Comparison of ENCODE assay signal across 9 cellular contexts in the genomic region with DNA sequence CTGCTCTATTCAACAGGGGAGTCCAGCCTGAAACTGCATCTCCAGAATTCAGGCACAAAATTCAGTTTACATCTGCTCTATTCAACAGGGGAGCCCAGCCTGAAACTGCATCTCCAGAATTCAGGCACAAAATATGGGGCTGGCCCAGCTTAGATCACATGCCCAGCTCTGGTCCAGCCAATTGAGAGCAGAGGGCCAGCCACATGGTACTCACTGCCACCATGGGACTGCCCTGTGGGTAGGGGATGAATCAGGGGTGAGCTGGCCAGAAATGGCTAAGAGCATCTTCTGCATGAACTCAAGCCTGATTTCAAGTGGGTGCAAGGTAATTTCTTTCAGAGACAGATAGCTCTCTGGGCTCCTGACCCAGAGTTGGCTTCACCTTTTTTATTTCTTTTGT.
DNase-seq lines count a peak whose midpoint lies in the region; ATAC-seq and TF ChIP-seq lines count a peak whose summit lies in the region.
"Had no signal": no experiment of that assay in that cellular context is flagged by ENCODE, and none has a peak within 500 bp of the region (broad histone marks: within the 10 kb centered on the region; RNA-seq: fewer than 3 reads in every experiment).

No MANE protein-coding gene starts in this region.

- H3K9ac ChIP-seq in trophoblast cell (ENCODE audit: low read length), result no peak overlapping the region

- no peaks in the 10 kb centered on the region for H3K27me3 Mint-ChIP-seq in CD8-positive, alpha-beta memory T cell

- no peak overlapping the region for H4K91ac ChIP-seq in trophoblast cell (ENCODE audit: low read depth, low read length)

- H3K14ac ChIP-seq in trophoblast cell (ENCODE audit: low read length), result no peak overlapping the region

- H3K23ac ChIP-seq in trophoblast cell (ENCODE audit: low read length), result no peak overlapping the region

- no peak overlapping the region for H2AK5ac ChIP-seq in trophoblast cell (ENCODE audit: low read length)

- no peak for ATAC-seq in GM19035 (IDR thresholded peaks at IDR 0.05; ENCODE audit: unreplicated experiment)

- TF ChIP-seq EP300 in esophagus muscularis mucosa (IDR thresholded peaks at IDR 0.05), result no peak

- no peak for TF ChIP-seq CTCF in esophagus muscularis mucosa (IDR thresholded peaks at IDR 0.05)

- H2BK5ac ChIP-seq in trophoblast cell (ENCODE audit: low read depth, low read length, poor library complexity), result no peak overlapping the region

- intact Hi-C loops in esophagus muscularis mucosa (cut with DNase I), result loop anchor here (5.0 kb wide), 1 partner anchor 246 kb away; the partner anchor contains the start of gene ZNF438

- H2AFZ ChIP-seq in trophoblast cell (ENCODE audit: insufficient read depth, low read length, poor library complexity), result no peak overlapping the region

- POLR2A ChIA-PET in CD8-positive, alpha-beta memory T cell (lab: Charles Lee), result no interaction called here

- no peak for TF ChIP-seq POLR2A in esophagus muscularis mucosa (IDR thresholded peaks at IDR 0.05; ENCODE audit: low read depth)

- peaks cover 12% of the 10 kb centered on the region for H3K79me1 ChIP-seq in trophoblast cell (ENCODE audit: low read length)

- H3K9me3 Mint-ChIP-seq in CD8-positive, alpha-beta memory T cell, result peaks cover 0 to 3% (median 0%) of the 10 kb centered on the region in 5 donors

- DNase-seq in CD8-positive, alpha-beta memory T cell, result no peak
- DNase-seq in M059J (ENCODE audit: low read depth) (peak; percentile 77), esophagus muscularis mucosa (ENCODE audit: extremely low spot score) (no peak), renal cortical epithelial cell (ENCODE audit: low read depth) (peak; percentile 30), trophoblast cell (no peak), NCI-H1105 treated with DMSO at 0.1 percent for 48 hours (lab: John Stamatoyannopoulos, UW) (no peak)
- DNase-seq in stimulated activated CD4-positive, alpha-beta T cell treated with anti-CD3 and anti-CD28 coated beads, Interleukin-2, amount 100 ng/mL, for 48 hours, result no peak
- DNase-seq: NCI-H146 had no signal

- H3K4me2 ChIP-seq in trophoblast cell (ENCODE audit: low read length), result no peak overlapping the region

- peaks cover 25 to 38% (median 33%) of the 10 kb centered on the region in 3 donors for H3K4me1 Mint-ChIP-seq in CD8-positive, alpha-beta memory T cell

- no peak overlapping the region for H4K8ac ChIP-seq in trophoblast cell (ENCODE audit: low read depth, low read length)

- H3K9me3 ChIP-seq in CD8-positive, alpha-beta memory T cell (ENCODE audit: low read length), result no peaks in the 10 kb centered on the region
- H3K9me3 ChIP-seq in esophagus muscularis mucosa (no peaks in the 10 kb centered on the region), trophoblast cell (ENCODE audit: insufficient read depth, low read depth, low read length) (no peaks in the 10 kb centered on the region)

- H3K27me3 ChIP-seq in CD8-positive, alpha-beta memory T cell (ENCODE audit: insufficient read depth, low read length, poor library complexity, severe bottlenecking), result no peaks in the 10 kb centered on the region
- H3K27me3 ChIP-seq in esophagus muscularis mucosa (no peaks in the 10 kb centered on the region), trophoblast cell (ENCODE audit: insufficient read depth, low read length) (peaks cover 6% of the 10 kb centered on the region)

- H3K36me3 Mint-ChIP-seq in CD8-positive, alpha-beta memory T cell, result peaks cover 0 to 5% (median 2%) of the 10 kb centered on the region in 3 donors

- H3K27ac ChIP-seq in CD8-positive, alpha-beta memory T cell (ENCODE audit: low read depth, low read length), result no peak overlapping the region
- H3K27ac ChIP-seq in esophagus muscularis mucosa (replicated peaks in 1 of 4) (peak overlapping the region; percentile 85 to 96 (median 92)), trophoblast cell (ENCODE audit: low read depth, low read length) (no peak overlapping the region)

- no peak overlapping the region for H4K12ac ChIP-seq in trophoblast cell (ENCODE audit: low read depth, low read length)

- H3K4me1 ChIP-seq in CD8-positive, alpha-beta memory T cell (ENCODE audit: insufficient read depth, low read length), result peaks cover 10% of the 10 kb centered on the region
- H3K4me1 ChIP-seq in esophagus muscularis mucosa (peaks cover 13 to 32% (median 25%) of the 10 kb centered on the region in 4 donors), trophoblast cell (ENCODE audit: control insufficient read depth in 1 of 2, insufficient read depth in 2 of 2, low read length in 2 of 2) (peaks cover 15 to 26% of the 10 kb centered on the region in 2 experiments)

- no peak overlapping the region for H2BK12ac ChIP-seq in trophoblast cell (ENCODE audit: low read length)

- H3K4ac ChIP-seq in trophoblast cell (ENCODE audit: low read depth, low read length), result no peak overlapping the region

- no peaks in the 10 kb centered on the region for H3K79me2 ChIP-seq in trophoblast cell (ENCODE audit: control insufficient read depth, insufficient read depth, low read length, poor library complexity)

- peak overlapping the region; percentile 2 to 90 (median 32) for H3K27ac Mint-ChIP-seq in CD8-positive, alpha-beta memory T cell

- no peak overlapping the region for H3K4me3 ChIP-seq in CD8-positive, alpha-beta memory T cell (ENCODE audit: low read length)
- H3K4me3 ChIP-seq in esophagus muscularis mucosa (no peak overlapping the region), trophoblast cell (ENCODE audit: low read depth, low read length) (no peak overlapping the region)

- H3K36me3 ChIP-seq in CD8-positive, alpha-beta memory T cell (ENCODE audit: insufficient read depth, low read length), result no peaks in the 10 kb centered on the region
- H3K36me3 ChIP-seq in esophagus muscularis mucosa (no peaks in the 10 kb centered on the region), trophoblast cell (ENCODE audit: control insufficient read depth in 1 of 2, insufficient read depth in 2 of 2, low read length in 2 of 2) (no peaks in the 10 kb centered on the region)

- H3K4me3 Mint-ChIP-seq in CD8-positive, alpha-beta memory T cell, result peak overlapping the region; percentile 63 to 91 (median 82)

- H3K18ac ChIP-seq in trophoblast cell (ENCODE audit: low read length), result no peak overlapping the region

- no peak overlapping the region for H2BK120ac ChIP-seq in trophoblast cell (ENCODE audit: insufficient read depth, low read length, poor library complexity)

- CTCF ChIA-PET in CD8-positive, alpha-beta memory T cell (lab: Charles Lee), result interaction anchor here (1.0 kb wide), 1 partner anchor 246 kb away, joined by 3 read pairs; the partner anchor contains the start of gene ZNF438

Comparison
In these comparisons a context has a peak if more than half of its experiments do, and no peak if none do; other contexts are left out.
1. DNase-seq: peak in M059J (single experiment) and renal cortical epithelial cell (single experiment); none in CD8-positive, alpha-beta memory T cell (0 of 5), esophagus muscularis mucosa (single experiment), trophoblast cell (0 of 2), stimulated activated CD4-positive, alpha-beta T cell treated with anti-CD3 and anti-CD28 coated beads, Interleukin-2, amount 100 ng/mL, for 48 hours (0 of 2) and NCI-H1105 treated with DMSO at 0.1 percent for 48 hours (single experiment).
2. H3K27ac ChIP-seq: peak in esophagus muscularis mucosa (4 of 4); none in CD8-positive, alpha-beta memory T cell (single experiment) and trophoblast cell (single experiment).